16 cellular contexts compared by ENCODE assay signal in the genomic region with DNA sequence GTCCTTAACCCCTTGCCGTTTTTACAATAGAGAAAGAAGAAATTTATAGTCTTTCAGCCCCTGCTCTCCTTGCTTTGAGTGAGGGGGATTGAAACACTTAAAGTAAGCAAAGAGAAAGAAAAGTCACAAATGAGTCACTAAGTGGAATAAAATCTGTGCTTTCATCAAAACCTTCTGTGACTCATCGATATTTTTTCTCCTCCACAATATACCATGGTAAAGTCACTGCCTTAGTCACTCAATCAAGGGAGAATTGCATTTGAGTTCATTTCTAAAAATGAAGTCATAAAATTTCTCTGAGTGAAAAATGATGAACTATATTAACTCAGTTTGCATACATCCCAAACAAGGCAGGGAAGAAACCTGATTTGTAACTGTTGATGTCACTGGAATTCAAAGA.
DNase-seq lines count a peak whose midpoint lies in the region; ATAC-seq and TF ChIP-seq lines count a peak whose summit lies in the region.
"Had no signal": no experiment of that assay in that cellular context is flagged by ENCODE, and none has a peak within 500 bp of the region (broad histone marks: within the 10 kb centered on the region; RNA-seq: fewer than 3 reads in every experiment).

No MANE protein-coding gene starts in this region.

- CTCF ChIA-PET in AG04450 (lab: Charles Lee) (interaction anchor here (0.7 to 4.4 kb wide), 3 partner anchors 15 to 486 kb away, joined by 3 to 31 read pairs (median 4); no protein-coding TSS in a partner anchor), WTC11 (lab: Charles Lee) (no interaction called here), HEK293T (lab: Yijun Ruan, JAX) (no interaction called here)

- no peaks in the 10 kb centered on the region for H3K27me3 Mint-ChIP-seq in WTC11 (ENCODE audit: low read depth)
- H3K27me3 Mint-ChIP-seq: effector memory CD8-positive, alpha-beta T cell had no signal

- no peak for TF ChIP-seq POLR2A in Peyer's patch (IDR thresholded peaks at IDR 0.05)

- H3K27me3 ChIP-seq in AG04450 (ENCODE audit: control insufficient read depth, insufficient read depth, low read length) (no peaks in the 10 kb centered on the region), Peyer's patch (no peaks in the 10 kb centered on the region)
- H3K27me3 ChIP-seq: BE2C had no signal

- H3K4me3 Mint-ChIP-seq in WTC11 = no peak overlapping the region
- H3K4me3 Mint-ChIP-seq: effector memory CD8-positive, alpha-beta T cell had no signal

- no peak overlapping the region for H3K27ac ChIP-seq in AG04450 (ENCODE audit: low read depth, low read length)
- no peak overlapping the region for H3K27ac ChIP-seq in Peyer's patch
- H3K27ac ChIP-seq: lower lobe of right lung, VCaP had no signal

- no peak overlapping the region for H3K27ac Mint-ChIP-seq in WTC11
- H3K27ac Mint-ChIP-seq: effector memory CD8-positive, alpha-beta T cell had no signal

- TF ChIP-seq CTCF in AG04450 (IDR thresholded peaks at IDR 0.05; ENCODE audit: low read depth, low read length) (no peak), astrocyte of the cerebellum (IDR thresholded peaks at IDR 0.05; ENCODE audit: low read depth, low read length, missing control alignments) (no peak), WTC11 (IDR thresholded peaks at IDR 0.05) (no peak), Peyer's patch (IDR thresholded peaks at IDR 0.05) (no peak)

- POLR2A ChIA-PET in AG04450 (lab: Yijun Ruan, JAX) = no interaction called here
- POLR2A ChIA-PET in WTC11 (lab: Charles Lee) = no interaction called here
- POLR2A ChIA-PET in HEK293T (lab: Yijun Ruan, JAX) = no interaction called here

- DNase-seq in AG04450 (ENCODE audit: low read depth, low spot score) = peak; percentile 30
- DNase-seq in HS-5 (ENCODE audit: low read depth) = peak; percentile 88
- DNase-seq in astrocyte of the cerebellum (ENCODE audit: low read depth) = peak; percentile 59
- DNase-seq in iris pigment epithelial cell (ENCODE audit: low read depth) = peak; percentile 92
- DNase-seq in WTC11 (ENCODE audit: low spot score) = no peak
- no peak for DNase-seq in Peyer's patch
- DNase-seq in HEK293T (ENCODE audit: extremely low spot score) = no peak
- DNase-seq: BE2C; effector memory CD8-positive, alpha-beta T cell; GF-D8; lower lobe of right lung; Right ventricle myocardium superior; stimulated activated CD4-positive, alpha-beta T cell treated with anti-CD3 and anti-CD28 coated beads, Interleukin-2, amount 100 ng/mL, for 24 hours; stimulated activated naive CD8-positive, alpha-beta T cell treated with anti-CD3 and anti-CD28 coated beads, Interleukin-15, Interleukin-2, amounts not matched to agents 100 U/mL and 50 U/mL, for 24 hours had no signal

- in situ Hi-C loops in astrocyte of the cerebellum (cut with HindIII; ENCODE audit: low sequenced_read_pairs) = loop anchor here (25.0 kb wide), 1 partner anchor 450 kb away; no protein-coding TSS in a partner anchor

- H3K9me3 Mint-ChIP-seq in WTC11 = no peaks in the 10 kb centered on the region

- no peak for ATAC-seq in WTC11
- ATAC-seq in HG03439 (IDR thresholded peaks at IDR 0.05; ENCODE audit: unreplicated experiment) = no peak
- ATAC-seq: effector memory CD8-positive, alpha-beta T cell; lower lobe of right lung; stimulated activated naive CD8-positive, alpha-beta T cell treated with anti-CD3 and anti-CD28 coated beads, Interleukin-15, Interleukin-2, amounts not matched to agents 100 U/mL and 50 U/mL, for 24 hours had no signal

- no peaks in the 10 kb centered on the region for H3K4me1 Mint-ChIP-seq in WTC11

- H3K4me1 ChIP-seq in Peyer's patch = no peaks in the 10 kb centered on the region
- H3K4me1 ChIP-seq: BE2C, lower lobe of right lung had no signal

- H3K4me3 ChIP-seq in AG04450 (ENCODE audit: low read depth, low read length) (no peak overlapping the region; the same call in 1 of the 2 replicates), astrocyte of the cerebellum (ENCODE audit: low read depth, low read length) (peak overlapping the region; percentile 5), Peyer's patch (no peak overlapping the region)
- H3K4me3 ChIP-seq: lower lobe of right lung had no signal

- no peaks in the 10 kb centered on the region for H3K36me3 Mint-ChIP-seq in WTC11

- H3K36me3 ChIP-seq in Peyer's patch = no peaks in the 10 kb centered on the region
- H3K36me3 ChIP-seq: BE2C, lower lobe of right lung had no signal

- H3K9me3 ChIP-seq in AG04450 (ENCODE audit: control insufficient read depth, insufficient read depth, low read length) (no peaks in the 10 kb centered on the region), Peyer's patch (no peaks in the 10 kb centered on the region)
- H3K9me3 ChIP-seq: BE2C, lower lobe of right lung had no signal

TF ChIP-seq in WTC11, 78 proteins besides CTCF, POLR2A, EP300 and RAD21 (continues in another document):
- TF ChIP-seq ZNF425 (CRISPR knock-in tag; conservative IDR thresholded peaks at IDR 0.05) (no peak), ZMAT4 (CRISPR knock-in tag; IDR thresholded peaks at IDR 0.05) (no peak), JUN (CRISPR knock-in tag; IDR thresholded peaks at IDR 0.05) (no peak), ETV6 (CRISPR knock-in tag; IDR thresholded peaks at IDR 0.05) (no peak), EMX1 (CRISPR knock-in tag; IDR thresholded peaks at IDR 0.05) (no peak), ZNF138 (CRISPR knock-in tag; conservative IDR thresholded peaks at IDR 0.05) (no peak)

TF ChIP-seq in HEK293T, 16 proteins besides CTCF, POLR2A, EP300 and RAD21:
- TF ChIP-seq ELF4 (IDR thresholded peaks at IDR 0.05) (no peak), ZNF384 (IDR thresholded peaks at IDR 0.05) (no peak), SP1 (IDR thresholded peaks at IDR 0.05) (no peak), TARDBP (IDR thresholded peaks at IDR 0.05) (no peak), SUZ12 (IDR thresholded peaks at IDR 0.05) (no peak), ARNT (IDR thresholded peaks at IDR 0.05) (no peak)

Comparison
In these comparisons a context has a peak if more than half of its experiments do, and no peak if none do; other contexts are left out.
1. DNase-seq: peak in AG04450 (single experiment), HS-5 (single experiment), astrocyte of the cerebellum (single experiment) and iris pigment epithelial cell (single experiment); none in WTC11 (single experiment), Peyer's patch (0 of 3) and HEK293T (single experiment).